Comparison of ENCODE assay signal across 8 cellular contexts in the genomic region with DNA sequence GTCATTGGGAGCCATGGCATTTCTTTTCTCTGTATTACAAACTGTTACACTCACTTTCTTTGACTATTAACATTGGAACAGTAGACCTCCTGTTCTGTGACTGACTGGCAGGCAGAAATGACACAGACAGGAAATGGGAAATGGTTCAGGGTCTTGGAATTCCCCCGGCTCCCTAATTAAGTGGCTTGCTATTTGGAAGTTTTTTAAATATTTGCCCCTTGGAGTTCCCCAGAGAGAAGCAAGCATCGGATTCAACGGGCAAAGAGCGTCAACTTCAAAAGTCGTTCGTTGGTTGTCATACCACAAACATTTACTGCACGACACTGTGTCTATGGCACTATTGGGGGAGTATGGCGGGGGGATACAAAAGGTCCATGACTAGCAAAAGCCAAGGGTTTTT. TPM values are rescaled to one million over a fixed set of nuclear protein-coding genes. Genes with fewer than 3 reads are reported as not detected.
DNase-seq lines count a peak whose midpoint lies in the region; ATAC-seq and TF ChIP-seq lines count a peak whose summit lies in the region.

No MANE protein-coding gene starts in this region.

- H3K4me3 ChIP-seq in BE2C (ENCODE audit: low read depth, low read length) (peak overlapping the region; percentile 91), iPS-11a (ENCODE audit: low read depth, low read length) (peak overlapping the region; percentile 10)

- H3K9me3 ChIP-seq in BE2C = no peaks in the 10 kb centered on the region

- no peak for DNase-seq in BE2C
- DNase-seq in GM13977 (ENCODE audit: low spot score) = no peak

- H3K27ac Mint-ChIP-seq in activated T-helper 17 cell treated with anti-CD3 and anti-CD28 coated beads, Interleukin-2, amount 50 U/mL, for 72 hours = peak overlapping the region; percentile 93
- H3K27ac Mint-ChIP-seq in stimulated activated memory B cell treated with anti-CD40 and anti-IgM and Interleukin-4, amounts not matched to agents 10 μg/mL and 1 μg/mL and 100 μg/mL, for 72 hours = peak overlapping the region; percentile 94

- TF ChIP-seq CTCF in BE2C (IDR thresholded peaks at IDR 0.05; ENCODE audit: low read depth, low read length) (no peak), GM13977 (IDR thresholded peaks at IDR 0.05; ENCODE audit: extremely low read depth, insufficient read depth, missing control alignments) (no peak)

- H3K27me3 ChIP-seq in BE2C = no peaks in the 10 kb centered on the region

- peaks cover 28% of the 10 kb centered on the region for H3K4me1 Mint-ChIP-seq in activated T-helper 17 cell treated with anti-CD3 and anti-CD28 coated beads, Interleukin-2, amount 50 U/mL, for 72 hours
- H3K4me1 Mint-ChIP-seq in stimulated activated memory B cell treated with anti-CD40 and anti-IgM and Interleukin-4, amounts not matched to agents 10 μg/mL and 1 μg/mL and 100 μg/mL, for 72 hours = peaks cover 50% of the 10 kb centered on the region

- in situ Hi-C loops in GM13977 (cut with MboI; ENCODE audit: low pct_unique_long_range_greater_than_20kb, low sequenced_read_pairs, unreplicated experiment) = no loop called here

- peak; percentile 34 for ATAC-seq in HG02870 (IDR thresholded peaks at IDR 0.05; ENCODE audit: unreplicated experiment)
- ATAC-seq in activated T-helper 17 cell treated with anti-CD3 and anti-CD28 coated beads, Interleukin-2, amount 50 U/mL, for 72 hours (replicated peaks) = peak; percentile 25
- ATAC-seq in stimulated activated memory B cell treated with anti-CD40 and anti-IgM and Interleukin-4, amounts not matched to agents 10 μg/mL and 1 μg/mL and 100 μg/mL, for 72 hours = no peak
- ATAC-seq in HG03520 (IDR thresholded peaks at IDR 0.05; ENCODE audit: unreplicated experiment) = no peak
- no peak for ATAC-seq in HG03342 (IDR thresholded peaks at IDR 0.05; ENCODE audit: unreplicated experiment)

- H3K36me3 ChIP-seq in BE2C = peaks cover 6% of the 10 kb centered on the region; the same call in 1 of the 2 replicates

- no peaks in the 10 kb centered on the region for H3K9me3 Mint-ChIP-seq in activated T-helper 17 cell treated with anti-CD3 and anti-CD28 coated beads, Interleukin-2, amount 50 U/mL, for 72 hours
- no peaks in the 10 kb centered on the region for H3K9me3 Mint-ChIP-seq in stimulated activated memory B cell treated with anti-CD40 and anti-IgM and Interleukin-4, amounts not matched to agents 10 μg/mL and 1 μg/mL and 100 μg/mL, for 72 hours

- peaks cover 49% of the 10 kb centered on the region for H3K36me3 Mint-ChIP-seq in activated T-helper 17 cell treated with anti-CD3 and anti-CD28 coated beads, Interleukin-2, amount 50 U/mL, for 72 hours (ENCODE audit: low read depth)
- H3K36me3 Mint-ChIP-seq in stimulated activated memory B cell treated with anti-CD40 and anti-IgM and Interleukin-4, amounts not matched to agents 10 μg/mL and 1 μg/mL and 100 μg/mL, for 72 hours = peaks cover 14% of the 10 kb centered on the region

- H3K4me3 Mint-ChIP-seq in activated T-helper 17 cell treated with anti-CD3 and anti-CD28 coated beads, Interleukin-2, amount 50 U/mL, for 72 hours = peak overlapping the region; percentile 90
- H3K4me3 Mint-ChIP-seq in stimulated activated memory B cell treated with anti-CD40 and anti-IgM and Interleukin-4, amounts not matched to agents 10 μg/mL and 1 μg/mL and 100 μg/mL, for 72 hours = peak overlapping the region; percentile 94

- H3K27me3 Mint-ChIP-seq in activated T-helper 17 cell treated with anti-CD3 and anti-CD28 coated beads, Interleukin-2, amount 50 U/mL, for 72 hours = no peaks in the 10 kb centered on the region
- H3K27me3 Mint-ChIP-seq in stimulated activated memory B cell treated with anti-CD40 and anti-IgM and Interleukin-4, amounts not matched to agents 10 μg/mL and 1 μg/mL and 100 μg/mL, for 72 hours = no peaks in the 10 kb centered on the region

- 0 out of 2 replicates have a peak, but pooled peaks cover 3% of the 10 kb centered on the region for H3K4me1 ChIP-seq in BE2C

RNA-seq across cellular contexts. Expression of a gene that starts 1.1 kb away (rescaled TPM):
- 21.0 TPM for polyA plus RNA-seq in BE2C (2012; ENCODE audit: insufficient read depth, insufficient read length, low read depth)
- total RNA-seq in activated T-helper 17 cell treated with anti-CD3 and anti-CD28 coated beads, Interleukin-2, amount 50 U/mL, for 72 hours = 10 to 100 TPM; 27.3 to 60.9 TPM

RNA-seq across cellular contexts. Expression of a gene that starts 28.6 kb away (rescaled TPM):
- 0.52 TPM for polyA plus RNA-seq in BE2C (2012; ENCODE audit: insufficient read depth, insufficient read length, low read depth)
- total RNA-seq in activated T-helper 17 cell treated with anti-CD3 and anti-CD28 coated beads, Interleukin-2, amount 50 U/mL, for 72 hours = 100 to 1,000 TPM; 124 to 355 TPM

Comparison
In these comparisons a context has a peak if more than half of its experiments do, and no peak if none do; other contexts are left out.
1. ATAC-seq: peak in HG02870 (single experiment) and activated T-helper 17 cell treated with anti-CD3 and anti-CD28 coated beads, Interleukin-2, amount 50 U/mL, for 72 hours (single experiment); none in stimulated activated memory B cell treated with anti-CD40 and anti-IgM and Interleukin-4, amounts not matched to agents 10 μg/mL and 1 μg/mL and 100 μg/mL, for 72 hours (single experiment), HG03520 (single experiment) and HG03342 (single experiment).